8 cellular contexts compared by ENCODE assay signal in genomic region chr9:124144561-124145123, GRCh38.
DNase-seq lines count a peak whose midpoint lies in the region; ATAC-seq and TF ChIP-seq lines count a peak whose summit lies in the region.
"Not testable (repeated sequence)": the region's sequence is repeated elsewhere in the genome, so short reads cannot be mapped to it uniquely, and the experiment has no call there.

No MANE protein-coding gene starts in this region.

- H4K91ac ChIP-seq in mesenchymal stem cell (ENCODE audit: low read length) = not testable (repeated sequence)

- H2AK5ac ChIP-seq in mesenchymal stem cell (ENCODE audit: low read length, severe bottlenecking) = not testable (repeated sequence)

- BruUV-seq in PC-3 (replicated peaks; lab: Mats Ljungman, UMichigan) = not testable (repeated sequence)

- not testable (repeated sequence) for H3K27ac ChIP-seq in PC-3 (ENCODE audit: low read length); mesenchymal stem cell (ENCODE audit: low read length, poor library complexity, severe bottlenecking)

- not testable (repeated sequence) for H3K27me3 Mint-ChIP-seq in activated CD4-positive, alpha-beta T cell treated with anti-CD3 and anti-CD28 coated beads, Interleukin-2, amount 10 ng/mL, durations not matched to agents 24 days and 14 days; type B pancreatic cell

- not testable (repeated sequence) for H3K36me3 Mint-ChIP-seq in activated CD4-positive, alpha-beta T cell treated with anti-CD3 and anti-CD28 coated beads, Interleukin-2, amount 10 ng/mL, durations not matched to agents 24 days and 14 days (ENCODE audit: low read depth); type B pancreatic cell

- not testable (repeated sequence) for H3K4me1 Mint-ChIP-seq in activated CD4-positive, alpha-beta T cell treated with anti-CD3 and anti-CD28 coated beads, Interleukin-2, amount 10 ng/mL, durations not matched to agents 24 days and 14 days; type B pancreatic cell (ENCODE audit: unreplicated experiment)

- H3K23ac ChIP-seq in mesenchymal stem cell (ENCODE audit: low read length in 2 of 2) = not testable (repeated sequence)

- H3K4me3 Mint-ChIP-seq in activated CD4-positive, alpha-beta T cell treated with anti-CD3 and anti-CD28 coated beads, Interleukin-2, amount 10 ng/mL, durations not matched to agents 24 days and 14 days; type B pancreatic cell: not testable (repeated sequence)

- H3K79me1 ChIP-seq in mesenchymal stem cell (replicated peaks; ENCODE audit: low read length, poor library complexity, severe bottlenecking) = not testable (repeated sequence)

- not testable (repeated sequence) for H4K8ac ChIP-seq in mesenchymal stem cell (ENCODE audit: low read length)

- not testable (repeated sequence) for H3K27ac Mint-ChIP-seq in activated CD4-positive, alpha-beta T cell treated with anti-CD3 and anti-CD28 coated beads, Interleukin-2, amount 10 ng/mL, durations not matched to agents 24 days and 14 days; type B pancreatic cell

- CTCF ChIA-PET in PC-3 (lab: Charles Lee) = not testable (repeated sequence)

- H3K4me2 ChIP-seq in PC-3 (ENCODE audit: low read length); mesenchymal stem cell (ENCODE audit: low read length, poor library complexity, severe bottlenecking): not testable (repeated sequence)

- DNase-seq in EL (peak; percentile 64), HS-5 (ENCODE audit: low read depth) (peak; percentile 67), PC-3 (peak; percentile 45), dermis blood vessel endothelial cell (peak; percentile 84), glomerular visceral epithelial cell (ENCODE audit: extremely low spot score) (peak; percentile 22), mesenchymal stem cell (peak; percentile 68), type B pancreatic cell (ENCODE audit: extremely low spot score, unreplicated experiment) (peak; percentile 27)
- DNase-seq in activated CD4-positive, alpha-beta T cell treated with anti-CD3 and anti-CD28 coated beads, Interleukin-2, amount 10 ng/mL, durations not matched to agents 24 days and 14 days = peak; percentile 23

- H2AFZ ChIP-seq in PC-3 (ENCODE audit: low read length); mesenchymal stem cell (ENCODE audit: low read depth, low read length): not testable (repeated sequence)

- not testable (repeated sequence) for H3K9ac ChIP-seq in PC-3 (ENCODE audit: low read length); mesenchymal stem cell (ENCODE audit: low read length)

- H3K27me3 ChIP-seq in PC-3 (ENCODE audit: low read length); mesenchymal stem cell (ENCODE audit: control insufficient read depth in 1 of 2, insufficient read depth in 1 of 2, low read length in 2 of 2): not testable (repeated sequence)

- not testable (repeated sequence) for H3K4me3 ChIP-seq in PC-3 (ENCODE audit: low read length); mesenchymal stem cell (ENCODE audit: insufficient read depth in 1 of 2, low read depth in 1 of 2, low read length in 2 of 2)

- H3K36me3 ChIP-seq in PC-3 (ENCODE audit: low read depth, low read length); mesenchymal stem cell (ENCODE audit: control insufficient read depth in 1 of 2, insufficient read depth in 2 of 2, low read depth in 1 of 2, low read length in 2 of 2): not testable (repeated sequence)

- H3F3A ChIP-seq in PC-3 (ENCODE audit: low read length, unreplicated experiment) = not testable (repeated sequence)

- ATAC-seq in PC-3 = 0 out of 2 replicates have a peak, but pooled peaks have one; percentile 20

- not testable (repeated sequence) for H3K9me2 ChIP-seq in PC-3 (replicated peaks; ENCODE audit: low read length)

- not testable (repeated sequence) for H2BK15ac ChIP-seq in mesenchymal stem cell (ENCODE audit: low read depth, poor library complexity, severe bottlenecking)

- H3K9me3 Mint-ChIP-seq in activated CD4-positive, alpha-beta T cell treated with anti-CD3 and anti-CD28 coated beads, Interleukin-2, amount 10 ng/mL, durations not matched to agents 24 days and 14 days; type B pancreatic cell: not testable (repeated sequence)

- intact Hi-C loops in PC-3 (cut with micrococcal nuclease); activated CD4-positive, alpha-beta T cell treated with anti-CD3 and anti-CD28 coated beads, Interleukin-2, amount 10 ng/mL, durations not matched to agents 24 days and 14 days (cut with micrococcal nuclease): not testable (repeated sequence)

- H2BK120ac ChIP-seq in mesenchymal stem cell (ENCODE audit: low read depth, low read length) = not testable (repeated sequence)

- not testable (repeated sequence) for H3K4ac ChIP-seq in mesenchymal stem cell (ENCODE audit: low read depth in 1 of 2, low read length in 2 of 2)

- H2BK5ac ChIP-seq in mesenchymal stem cell (ENCODE audit: low read depth, low read length, poor library complexity, severe bottlenecking) = not testable (repeated sequence)

- H3K14ac ChIP-seq in mesenchymal stem cell (ENCODE audit: low read length in 2 of 2) = not testable (repeated sequence)

- not testable (repeated sequence) for H3K18ac ChIP-seq in mesenchymal stem cell (ENCODE audit: low read depth in 1 of 2, low read length in 2 of 2)

- TF ChIP-seq CTCF in PC-3 (conservative IDR thresholded peaks at IDR 0.05; ENCODE audit: low read depth, low read length); type B pancreatic cell (conservative IDR thresholded peaks at IDR 0.05): not testable (repeated sequence)

- 58% methylated on average over 9 of the region's 10 CpGs for WGBS in mesenchymal stem cell

- not testable (repeated sequence) for H4K20me1 ChIP-seq in PC-3 (ENCODE audit: low read length)

- H3K4me1 ChIP-seq in PC-3 (ENCODE audit: insufficient read depth, low read length); mesenchymal stem cell (ENCODE audit: control insufficient read depth, insufficient read depth, low read depth, low read length): not testable (repeated sequence)

- POLR2A ChIA-PET in PC-3 (lab: Charles Lee; ENCODE audit: unreplicated experiment) = not testable (repeated sequence)

- H3K9me3 ChIP-seq in PC-3 (ENCODE audit: low read length); mesenchymal stem cell (ENCODE audit: control insufficient read depth, low read length): not testable (repeated sequence)

- not testable (repeated sequence) for H3K79me2 ChIP-seq in PC-3 (ENCODE audit: low read length)

- peak overlapping the region in 1 of 2 experiments; percentile 88 for H2BK12ac ChIP-seq in mesenchymal stem cell (ENCODE audit: low read length in 2 of 2)

Comparison
In these comparisons a context has a peak if more than half of its experiments do, and no peak if none do; other contexts are left out.
1. DNase-seq: peak in every context shown above with its lines; median percentile 84 in dermis blood vessel endothelial cell; 68 in mesenchymal stem cell; 67 in HS-5; 64 in EL; 45 in PC-3; 27 in type B pancreatic cell; 23 in activated CD4-positive, alpha-beta T cell treated with anti-CD3 and anti-CD28 coated beads, Interleukin-2, amount 10 ng/mL, durations not matched to agents 24 days and 14 days; 22 in glomerular visceral epithelial cell.